Comparison of ENCODE assay signal across 35 cellular contexts in the genomic region with DNA sequence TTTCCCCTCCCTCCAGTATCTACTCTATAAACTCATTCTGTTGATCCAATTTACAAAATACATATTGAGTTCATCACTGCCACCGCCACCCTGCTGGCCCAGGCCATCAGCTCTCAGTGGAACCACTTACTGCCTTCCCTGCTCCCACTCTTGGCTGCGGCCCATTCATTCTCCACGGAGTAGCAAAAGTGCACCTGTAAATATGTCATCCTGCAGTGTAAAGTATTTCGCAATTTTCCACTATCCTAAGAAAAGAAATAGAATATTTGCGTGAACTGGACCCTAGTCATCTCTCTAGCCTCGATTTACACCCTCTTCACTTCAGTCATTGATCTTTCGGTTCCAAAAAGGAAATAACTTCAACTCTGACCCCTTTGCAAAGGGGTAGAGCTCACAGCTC.
DNase-seq lines count a peak whose midpoint lies in the region; ATAC-seq, FAIRE-seq and TF ChIP-seq lines count a peak whose summit lies in the region.
"Had no signal": no experiment of that assay in that cellular context is flagged by ENCODE, and none has a peak within 500 bp of the region (broad histone marks: within the 10 kb centered on the region; RNA-seq: fewer than 3 reads in every experiment).

No MANE protein-coding gene starts in this region.

- H4K5ac ChIP-seq in H1 (ENCODE audit: insufficient read length, low read depth, low read length): no peak overlapping the region

- no peaks in the 10 kb centered on the region for H3K79me1 ChIP-seq in H1 (ENCODE audit: low read depth, low read length)

- no TSS peak for BruUV-seq in HepG2 (replicated peaks; lab: Mats Ljungman, UMichigan)
- BruUV-seq in K562 (replicated peaks; lab: Mats Ljungman, UMichigan): no TSS peak

- H3K56ac ChIP-seq in H1 (replicated peaks; ENCODE audit: insufficient read length, low read depth, low read length): no peak overlapping the region

- no peak overlapping the region for H2AK5ac ChIP-seq in H1 (ENCODE audit: low read depth, low read length)

- WGBS in HepG2 (ENCODE audit: low lambda C conversion rate): 29% methylated on average over 7 of the region's 7 CpGs
- 49% methylated on average over 7 of the region's 7 CpGs for WGBS in right lobe of liver (ENCODE audit: insufficient coverage, low coverage, low lambda C conversion rate, missing lambda C conversion rate)
- WGBS in K562 (ENCODE audit: insufficient coverage, low coverage, missing lambda C conversion rate): 0% methylated on average over 7 of the region's 7 CpGs
- 90% methylated on average over 7 of the region's 7 CpGs; no CpG with 5 or more reads in 1 of the 2 experiments for WGBS in H1 (ENCODE audit: extremely low coverage in 1 of 2, insufficient coverage in 1 of 2, insufficient read length in 1 of 2, insufficient replicate concordance in 2 of 2, low coverage in 1 of 2, low lambda C conversion rate in 2 of 2, missing lambda C conversion rate in 1 of 2), 2 experiments

- POLR2A ChIA-PET in HepG2 (lab: Yijun Ruan, JAX) (no interaction called here), K562 (lab: Yijun Ruan, JAX) (no interaction called here), H1 (lab: Charles Lee; ENCODE audit: partially characterized antibody) (no interaction called here)

- no peak for DNase-seq in HepG2 (ENCODE audit: low spot score)
- no peak for DNase-seq in right lobe of liver
- DNase-seq in K562 (ENCODE audit: extremely low read depth in 1 of 4, low spot score in 3 of 4): no peak
- DNase-seq in H1 (ENCODE audit: low read depth in 1 of 2, low spot score in 2 of 2): no peak
- no peak for DNase-seq in head of caudate nucleus
- no peak for DNase-seq in HT-29 (ENCODE audit: low spot score)
- DNase-seq: 8988T; ACHN; AML-193; BE2C; C1 segment of cervical spinal cord; Caco-2; Calu3; CD4-positive, alpha-beta memory T cell; CD4-positive, alpha-beta T cell; CD4-positive, CD25-positive, alpha-beta regulatory T cell; CD8-positive, alpha-beta memory T cell; CD8-positive, alpha-beta T cell; COR-L47; DMS 273 treated with DMSO at 0.1 percent for 48 hours; DMS153; DMS53; DMS79; DMS79 treated with DMSO at 0.1 percent for 48 hours; DND-41; EL had no signal

- H4K20me1 ChIP-seq in HepG2 (ENCODE audit: insufficient read depth, low read length) (no peaks in the 10 kb centered on the region), OCI-LY3 (ENCODE audit: insufficient read depth, low read length) (no peaks in the 10 kb centered on the region), K562 (replicated peaks; ENCODE audit: control insufficient read depth, insufficient read depth, low read length) (no peaks in the 10 kb centered on the region), H1 (replicated peaks in 1 of 2; ENCODE audit: control insufficient read depth in 1 of 2, insufficient read depth in 2 of 2, low read length in 2 of 2) (no peaks in the 10 kb centered on the region)
- H4K20me1 ChIP-seq: BLaER1; BLaER1 treated with 17β-estradiol and CSF1 and Interleukin-3, amounts not matched to agents 10 nM and 100 nM had no signal

- intact Hi-C loops in HepG2 (cut with micrococcal nuclease; ENCODE audit: unreplicated experiment): no loop called here
- intact Hi-C loops in right lobe of liver (cut with DNase I): no loop called here
- intact Hi-C loops in K562 (cut with micrococcal nuclease): no loop called here
- intact Hi-C loops in head of caudate nucleus (cut with DNase I): no loop called here

- H3K27ac ChIP-seq in HepG2 (ENCODE audit: extremely low read length, insufficient read depth, low read length): no peak overlapping the region
- H3K27ac ChIP-seq in right lobe of liver: no peak overlapping the region
- no peak overlapping the region for H3K27ac ChIP-seq in OCI-LY3 (ENCODE audit: low read length)
- no peak overlapping the region for H3K27ac ChIP-seq in K562 (ENCODE audit: extremely low read depth, low read depth, low read length)
- H3K27ac ChIP-seq in H1 (ENCODE audit: low read depth, low read length): no peak overlapping the region
- H3K27ac ChIP-seq: 22Rv1; A549; BLaER1; BLaER1 treated with 17β-estradiol and CSF1 and Interleukin-3, amounts not matched to agents 10 nM and 100 nM; C4-2B had no signal

- H3K9me1 ChIP-seq in K562 (ENCODE audit: control insufficient read depth, insufficient read depth, low read length): no peaks in the 10 kb centered on the region

- no peaks in the 10 kb centered on the region for H3K9me3 ChIP-seq in HepG2 (ENCODE audit: low read length)
- no peaks in the 10 kb centered on the region for H3K9me3 ChIP-seq in right lobe of liver
- no peaks in the 10 kb centered on the region for H3K9me3 ChIP-seq in OCI-LY3 (ENCODE audit: insufficient read depth, low read length)
- H3K9me3 ChIP-seq in K562 (replicated peaks; ENCODE audit: control insufficient read depth, insufficient read depth, low read depth, low read length): no peaks in the 10 kb centered on the region; the same call in 1 of the 2 replicates
- H3K9me3 ChIP-seq in H1 (ENCODE audit: insufficient read depth in 2 of 2, low read depth in 1 of 2, low read length in 1 of 2): no peaks in the 10 kb centered on the region
- H3K9me3 ChIP-seq: A549; BE2C; BLaER1; BLaER1 treated with 17β-estradiol and CSF1 and Interleukin-3, amounts not matched to agents 10 nM and 100 nM; Caco-2 had no signal

- H3K27me3 ChIP-seq in HepG2 (ENCODE audit: control insufficient read depth in 1 of 2, insufficient read depth in 2 of 2, low read length in 2 of 2): no peaks in the 10 kb centered on the region
- H3K27me3 ChIP-seq in right lobe of liver: no peaks in the 10 kb centered on the region
- no peaks in the 10 kb centered on the region for H3K27me3 ChIP-seq in OCI-LY3 (ENCODE audit: low read depth, low read length)
- no peaks in the 10 kb centered on the region for H3K27me3 ChIP-seq in K562 (ENCODE audit: control insufficient read depth in 2 of 2, insufficient read depth in 2 of 2, low read length in 2 of 2)
- H3K27me3 ChIP-seq in H1 (replicated peaks in 1 of 4; ENCODE audit: control insufficient read depth in 3 of 4, extremely low read depth in 1 of 4, insufficient read depth in 3 of 4, low read length in 3 of 4): no peaks in the 10 kb centered on the region
- H3K27me3 ChIP-seq: BE2C; BLaER1; BLaER1 treated with 17β-estradiol and CSF1 and Interleukin-3, amounts not matched to agents 10 nM and 100 nM had no signal

- no peak overlapping the region for H2BK20ac ChIP-seq in H1 (ENCODE audit: low read length)

- no peak overlapping the region for H2BK5ac ChIP-seq in H1 (ENCODE audit: low read depth, low read length)

- no peak overlapping the region for H3K23ac ChIP-seq in H1 (ENCODE audit: insufficient read length)

- CTCF ChIA-PET in HepG2 (lab: Yijun Ruan, JAX; ENCODE audit: low intra/inter-chr PET ratio, low total read pairs) (no interaction called here), K562 (lab: Yijun Ruan, JAX; ENCODE audit: low intra/inter-chr PET ratio) (no interaction called here), H1 (lab: Charles Lee; ENCODE audit: partially characterized antibody) (interaction anchor here (1.3 to 1.5 kb wide), 2 partner anchors 73 to 146 kb away, joined by 3 to 4 read pairs; no protein-coding TSS in a partner anchor)

- no peak for ATAC-seq in HepG2
- no peak for ATAC-seq in right lobe of liver
- no peak for ATAC-seq in K562
- ATAC-seq in GM18502 (IDR thresholded peaks at IDR 0.05; ENCODE audit: poor library complexity, unreplicated experiment): no peak
- ATAC-seq: A549; CD8-positive, alpha-beta T cell had no signal

- TF ChIP-seq CTCF in HepG2 (CRISPR knock-in tag; IDR thresholded peaks at IDR 0.05) (no peak), right lobe of liver (IDR thresholded peaks at IDR 0.05) (no peak), OCI-LY3 (IDR thresholded peaks at IDR 0.05; ENCODE audit: low read depth, low read length) (no peak), K562 (IDR thresholded peaks at IDR 0.05 in 2 of 3, conservative IDR thresholded peaks at IDR 0.05 in 1 of 3; ENCODE audit: insufficient read depth in 2 of 3, low read depth in 1 of 3, low read length in 3 of 3) (no peak), H1 (IDR thresholded peaks at IDR 0.05; ENCODE audit: control extremely low read depth in 1 of 3, insufficient read depth in 1 of 3, low read depth in 1 of 3, low read length in 3 of 3) (no peak)

- no peak overlapping the region for H3K4ac ChIP-seq in H1 (replicated peaks; ENCODE audit: insufficient read length, low read depth, low read length)

- H2AFZ ChIP-seq in HepG2 (ENCODE audit: low read length) (no peak overlapping the region), OCI-LY3 (ENCODE audit: low read depth, low read length) (peak overlapping the region; percentile 14; the same call in 1 of the 2 replicates), K562 (ENCODE audit: low read depth, low read length) (no peak overlapping the region), H1 (ENCODE audit: low read length) (no peak overlapping the region)

- TF ChIP-seq RAD21 in HepG2 (CRISPR knock-in tag; IDR thresholded peaks at IDR 0.05) (no peak), K562 (CRISPR knock-in tag; conservative IDR thresholded peaks at IDR 0.05 in 1 of 2, IDR thresholded peaks at IDR 0.05 in 1 of 2) (no peak), H1 (IDR thresholded peaks at IDR 0.05 in 1 of 2, conservative IDR thresholded peaks at IDR 0.05 in 1 of 2; ENCODE audit: low read depth in 2 of 2, low read length in 2 of 2) (no peak)

- in situ Hi-C loops in HepG2 (cut with HindIII; ENCODE audit: extremely low pct_ligation_motif_present, low pct_unique_long_range_greater_than_20kb): no loop called here
- in situ Hi-C loops in K562 (cut with MboI): no loop called here

- H2BK15ac ChIP-seq in H1 (ENCODE audit: low read length): no peak overlapping the region

- H4K91ac ChIP-seq in H1 (replicated peaks; ENCODE audit: insufficient read length, low read length): no peak overlapping the region

- no peak overlapping the region for H4K8ac ChIP-seq in H1 (ENCODE audit: extremely low read depth, insufficient read depth, low read length)

- H3K36me3 ChIP-seq in HepG2 (replicated peaks in 1 of 2; ENCODE audit: control insufficient read depth in 1 of 2, insufficient read depth in 2 of 2, low read length in 2 of 2): no peaks in the 10 kb centered on the region
- H3K36me3 ChIP-seq in right lobe of liver: no peaks in the 10 kb centered on the region
- no peaks in the 10 kb centered on the region for H3K36me3 ChIP-seq in OCI-LY3 (replicated peaks; ENCODE audit: low read depth, low read length)
- H3K36me3 ChIP-seq in K562 (ENCODE audit: control insufficient read depth, insufficient read depth, low read length): no peaks in the 10 kb centered on the region
- H3K36me3 ChIP-seq in H1 (ENCODE audit: control insufficient read depth in 2 of 4, insufficient read depth in 4 of 4, low read length in 3 of 4): no peaks in the 10 kb centered on the region
- H3K36me3 ChIP-seq: BE2C; BLaER1; BLaER1 treated with 17β-estradiol and CSF1 and Interleukin-3, amounts not matched to agents 10 nM and 100 nM had no signal

- TF ChIP-seq POLR2A in HepG2 (IDR thresholded peaks at IDR 0.05; ENCODE audit: insufficient read depth in 1 of 2, low read depth in 2 of 2, low read length in 2 of 2) (no peak), right lobe of liver (IDR thresholded peaks at IDR 0.05) (no peak), K562 (conservative IDR thresholded peaks at IDR 0.05) (no peak), H1 (IDR thresholded peaks at IDR 0.05; ENCODE audit: control extremely low read depth in 1 of 2, low read depth in 2 of 2, low read length in 2 of 2) (no peak)

- TF ChIP-seq EP300 in HepG2 (IDR thresholded peaks at IDR 0.05; ENCODE audit: low read depth in 2 of 2, low read length in 2 of 2) (no peak), HepG2 (CRISPR knock-in tag; IDR thresholded peaks at IDR 0.05; ENCODE audit: borderline replicate concordance) (no peak), K562 (IDR thresholded peaks at IDR 0.05; ENCODE audit: low read length) (no peak), H1 (IDR thresholded peaks at IDR 0.05; ENCODE audit: borderline replicate concordance in 1 of 2, low read depth in 2 of 2, low read length in 2 of 2) (no peak)

- no peaks in the 10 kb centered on the region for H3K79me2 ChIP-seq in HepG2 (ENCODE audit: insufficient read depth, low read length)
- H3K79me2 ChIP-seq in OCI-LY3 (ENCODE audit: low read length): no peaks in the 10 kb centered on the region
- no peaks in the 10 kb centered on the region for H3K79me2 ChIP-seq in K562 (ENCODE audit: control insufficient read depth, insufficient read depth, low read length)
- no peaks in the 10 kb centered on the region for H3K79me2 ChIP-seq in H1 (ENCODE audit: control insufficient read depth in 1 of 2, insufficient read depth in 2 of 2, low read length in 2 of 2)

- no peak overlapping the region for H3K14ac ChIP-seq in H1 (ENCODE audit: insufficient read length)

- no peak overlapping the region for H2BK12ac ChIP-seq in H1 (ENCODE audit: low read depth, low read length)

- H3K4me2 ChIP-seq in HepG2 (ENCODE audit: low read depth, low read length) (no peak overlapping the region), OCI-LY3 (ENCODE audit: low read length) (no peak overlapping the region), K562 (ENCODE audit: insufficient read depth, low read length) (no peak overlapping the region), H1 (ENCODE audit: insufficient read depth in 1 of 2, low read depth in 2 of 2, low read length in 2 of 2) (no peak overlapping the region)
- H3K4me2 ChIP-seq: A549; BLaER1; BLaER1 treated with 17β-estradiol and CSF1 and Interleukin-3, amounts not matched to agents 10 nM and 100 nM had no signal

- no peak overlapping the region for H2BK120ac ChIP-seq in H1 (replicated peaks; ENCODE audit: low read depth, low read length)

- H3K4me1 ChIP-seq in HepG2 (ENCODE audit: insufficient read depth, low read length) (no peaks in the 10 kb centered on the region), right lobe of liver (no peaks in the 10 kb centered on the region), OCI-LY3 (ENCODE audit: low read length) (no peaks in the 10 kb centered on the region), K562 (replicated peaks in 1 of 2; ENCODE audit: control insufficient read depth in 2 of 2, insufficient read depth in 2 of 2, low read length in 2 of 2) (no peaks in the 10 kb centered on the region), H1 (replicated peaks in 1 of 4; ENCODE audit: control insufficient read depth in 3 of 4, insufficient read depth in 4 of 4, low read length in 3 of 4) (no peaks in the 10 kb centered on the region)
- H3K4me1 ChIP-seq: A549, BE2C, BLaER1, Caco-2 had no signal

- H3K4me3 ChIP-seq in HepG2 (replicated peaks in 1 of 3; ENCODE audit: insufficient read depth in 1 of 3, low read depth in 2 of 3, low read length in 3 of 3): no peak overlapping the region
- no peak overlapping the region for H3K4me3 ChIP-seq in right lobe of liver
- no peak overlapping the region for H3K4me3 ChIP-seq in OCI-LY3 (ENCODE audit: low read length)
- H3K4me3 ChIP-seq in K562: no peak overlapping the region
- H3K4me3 ChIP-seq in H1 (ENCODE audit: extremely low read depth in 1 of 4, insufficient read depth in 2 of 4, low read depth in 3 of 4, low read length in 4 of 4): no peak overlapping the region
- H3K4me3 ChIP-seq: A549; BLaER1; BLaER1 treated with 17β-estradiol and CSF1 and Interleukin-3, amounts not matched to agents 10 nM and 100 nM had no signal

- H3K9ac ChIP-seq in HepG2 (ENCODE audit: insufficient read depth, low read depth, low read length): no peak overlapping the region
- H3K9ac ChIP-seq in OCI-LY3 (ENCODE audit: low read length): no peak overlapping the region
- no peak overlapping the region for H3K9ac ChIP-seq in K562 (ENCODE audit: insufficient read depth in 1 of 2, low read depth in 2 of 2, low read length in 2 of 2)
- H3K9ac ChIP-seq in H1 (replicated peaks in 1 of 4; ENCODE audit: extremely low read depth in 1 of 4, low read depth in 3 of 4, low read length in 3 of 4): no peak overlapping the region
- H3K9ac ChIP-seq: BLaER1; BLaER1 treated with 17β-estradiol and CSF1 and Interleukin-3, amounts not matched to agents 10 nM and 100 nM had no signal

- H3K18ac ChIP-seq in H1 (ENCODE audit: extremely low read depth, low read length): no peak overlapping the region

- FAIRE-seq in HepG2 (lab: Jason Lieb, UNC) (no peak), K562 (lab: Jason Lieb, UNC) (no peak), H1 (lab: Jason Lieb, UNC) (no peak)
- FAIRE-seq: A204.1, A549, D721Med had no signal

- no peaks in the 10 kb centered on the region for H3K23me2 ChIP-seq in H1 (ENCODE audit: low read depth, low read length)
